1 cellular context compared by ENCODE assay signal in the genomic region with DNA sequence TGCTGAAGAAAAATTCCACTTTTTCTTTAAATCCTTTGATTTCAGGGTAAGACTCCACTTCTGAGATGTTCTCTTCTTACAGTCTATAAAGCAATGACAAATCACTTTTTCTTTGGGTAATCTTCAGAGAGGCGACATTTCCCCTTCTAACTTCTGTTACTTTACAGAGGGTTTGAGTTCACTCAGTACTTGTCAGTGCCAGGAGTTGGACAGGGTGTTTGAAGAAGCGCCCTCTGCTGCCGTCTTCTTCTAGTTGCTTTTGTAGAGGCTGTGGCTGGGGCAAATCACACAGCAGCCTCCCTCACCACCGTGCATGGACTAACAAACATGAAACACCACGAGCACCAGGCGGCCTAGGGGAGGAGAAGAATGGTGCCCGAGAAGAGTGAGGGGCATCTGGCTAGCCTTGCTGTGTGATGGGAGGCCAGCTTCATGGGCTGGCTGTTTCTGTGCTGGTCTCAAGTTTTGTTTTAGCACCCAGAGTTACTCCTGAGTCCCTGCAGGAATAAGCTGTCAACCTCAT.
A peak's percentile ranks its signal among the peaks of the same experiment; 100 is the strongest.
TF ChIP-seq lines count a peak whose summit lies in the region.

A gene with protein sequence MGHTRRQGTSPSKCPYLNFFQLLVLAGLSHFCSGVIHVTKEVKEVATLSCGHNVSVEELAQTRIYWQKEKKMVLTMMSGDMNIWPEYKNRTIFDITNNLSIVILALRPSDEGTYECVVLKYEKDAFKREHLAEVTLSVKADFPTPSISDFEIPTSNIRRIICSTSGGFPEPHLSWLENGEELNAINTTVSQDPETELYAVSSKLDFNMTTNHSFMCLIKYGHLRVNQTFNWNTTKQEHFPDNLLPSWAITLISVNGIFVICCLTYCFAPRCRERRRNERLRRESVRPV (minus strand): TSS at position 174 of the 523 bp plus-strand sequence. CDS start 1,886 bp downstream, outside the sequence.

TF ChIP-seq in GM12878, 131 proteins besides CTCF, POLR2A, EP300 and RAD21 (continued from another document):
- TF ChIP-seq, protein P1, sequence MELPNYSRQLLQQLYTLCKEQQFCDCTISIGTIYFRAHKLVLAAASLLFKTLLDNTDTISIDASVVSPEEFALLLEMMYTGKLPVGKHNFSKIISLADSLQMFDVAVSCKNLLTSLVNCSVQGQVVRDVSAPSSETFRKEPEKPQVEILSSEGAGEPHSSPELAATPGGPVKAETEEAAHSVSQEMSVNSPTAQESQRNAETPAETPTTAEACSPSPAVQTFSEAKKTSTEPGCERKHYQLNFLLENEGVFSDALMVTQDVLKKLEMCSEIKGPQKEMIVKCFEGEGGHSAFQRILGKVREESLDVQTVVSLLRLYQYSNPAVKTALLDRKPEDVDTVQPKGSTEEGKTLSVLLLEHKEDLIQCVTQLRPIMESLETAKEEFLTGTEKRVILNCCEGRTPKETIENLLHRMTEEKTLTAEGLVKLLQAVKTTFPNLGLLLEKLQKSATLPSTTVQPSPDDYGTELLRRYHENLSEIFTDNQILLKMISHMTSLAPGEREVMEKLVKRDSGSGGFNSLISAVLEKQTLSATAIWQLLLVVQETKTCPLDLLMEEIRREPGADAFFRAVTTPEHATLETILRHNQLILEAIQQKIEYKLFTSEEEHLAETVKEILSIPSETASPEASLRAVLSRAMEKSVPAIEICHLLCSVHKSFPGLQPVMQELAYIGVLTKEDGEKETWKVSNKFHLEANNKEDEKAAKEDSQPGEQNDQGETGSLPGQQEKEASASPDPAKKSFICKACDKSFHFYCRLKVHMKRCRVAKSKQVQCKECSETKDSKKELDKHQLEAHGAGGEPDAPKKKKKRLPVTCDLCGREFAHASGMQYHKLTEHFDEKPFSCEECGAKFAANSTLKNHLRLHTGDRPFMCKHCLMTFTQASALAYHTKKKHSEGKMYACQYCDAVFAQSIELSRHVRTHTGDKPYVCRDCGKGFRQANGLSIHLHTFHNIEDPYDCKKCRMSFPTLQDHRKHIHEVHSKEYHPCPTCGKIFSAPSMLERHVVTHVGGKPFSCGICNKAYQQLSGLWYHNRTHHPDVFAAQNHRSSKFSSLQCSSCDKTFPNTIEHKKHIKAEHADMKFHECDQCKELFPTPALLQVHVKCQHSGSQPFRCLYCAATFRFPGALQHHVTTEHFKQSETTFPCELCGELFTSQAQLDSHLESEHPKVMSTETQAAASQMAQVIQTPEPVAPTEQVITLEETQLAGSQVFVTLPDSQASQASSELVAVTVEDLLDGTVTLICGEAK (IDR thresholded peaks at IDR 0.05; ENCODE audit: borderline replicate concordance), result no peak
- peak; percentile 54; the same call in 1 of the 2 replicates for TF ChIP-seq CBX5 (IDR thresholded peaks at IDR 0.05; ENCODE audit: low read depth)
- TF ChIP-seq POU2F2 (IDR thresholded peaks at IDR 0.05; ENCODE audit: borderline replicate concordance, low read depth, low read length), result peak; percentile 45; the same call in 2 of the 3 replicates
- TF ChIP-seq, protein P2, sequence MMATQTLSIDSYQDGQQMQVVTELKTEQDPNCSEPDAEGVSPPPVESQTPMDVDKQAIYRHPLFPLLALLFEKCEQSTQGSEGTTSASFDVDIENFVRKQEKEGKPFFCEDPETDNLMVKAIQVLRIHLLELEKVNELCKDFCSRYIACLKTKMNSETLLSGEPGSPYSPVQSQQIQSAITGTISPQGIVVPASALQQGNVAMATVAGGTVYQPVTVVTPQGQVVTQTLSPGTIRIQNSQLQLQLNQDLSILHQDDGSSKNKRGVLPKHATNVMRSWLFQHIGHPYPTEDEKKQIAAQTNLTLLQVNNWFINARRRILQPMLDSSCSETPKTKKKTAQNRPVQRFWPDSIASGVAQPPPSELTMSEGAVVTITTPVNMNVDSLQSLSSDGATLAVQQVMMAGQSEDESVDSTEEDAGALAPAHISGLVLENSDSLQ (IDR thresholded peaks at IDR 0.05), result 0 out of 2 replicates have a peak, but pooled peaks have one; percentile 47
- TF ChIP-seq, protein P3, sequence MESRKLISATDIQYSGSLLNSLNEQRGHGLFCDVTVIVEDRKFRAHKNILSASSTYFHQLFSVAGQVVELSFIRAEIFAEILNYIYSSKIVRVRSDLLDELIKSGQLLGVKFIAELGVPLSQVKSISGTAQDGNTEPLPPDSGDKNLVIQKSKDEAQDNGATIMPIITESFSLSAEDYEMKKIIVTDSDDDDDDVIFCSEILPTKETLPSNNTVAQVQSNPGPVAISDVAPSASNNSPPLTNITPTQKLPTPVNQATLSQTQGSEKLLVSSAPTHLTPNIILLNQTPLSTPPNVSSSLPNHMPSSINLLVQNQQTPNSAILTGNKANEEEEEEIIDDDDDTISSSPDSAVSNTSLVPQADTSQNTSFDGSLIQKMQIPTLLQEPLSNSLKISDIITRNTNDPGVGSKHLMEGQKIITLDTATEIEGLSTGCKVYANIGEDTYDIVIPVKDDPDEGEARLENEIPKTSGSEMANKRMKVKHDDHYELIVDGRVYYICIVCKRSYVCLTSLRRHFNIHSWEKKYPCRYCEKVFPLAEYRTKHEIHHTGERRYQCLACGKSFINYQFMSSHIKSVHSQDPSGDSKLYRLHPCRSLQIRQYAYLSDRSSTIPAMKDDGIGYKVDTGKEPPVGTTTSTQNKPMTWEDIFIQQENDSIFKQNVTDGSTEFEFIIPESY (IDR thresholded peaks at IDR 0.05), result no peak
- peak; percentile 71 for TF ChIP-seq YY1 (IDR thresholded peaks at IDR 0.05; ENCODE audit: low read depth, low read length)
- TF ChIP-seq, protein P4, sequence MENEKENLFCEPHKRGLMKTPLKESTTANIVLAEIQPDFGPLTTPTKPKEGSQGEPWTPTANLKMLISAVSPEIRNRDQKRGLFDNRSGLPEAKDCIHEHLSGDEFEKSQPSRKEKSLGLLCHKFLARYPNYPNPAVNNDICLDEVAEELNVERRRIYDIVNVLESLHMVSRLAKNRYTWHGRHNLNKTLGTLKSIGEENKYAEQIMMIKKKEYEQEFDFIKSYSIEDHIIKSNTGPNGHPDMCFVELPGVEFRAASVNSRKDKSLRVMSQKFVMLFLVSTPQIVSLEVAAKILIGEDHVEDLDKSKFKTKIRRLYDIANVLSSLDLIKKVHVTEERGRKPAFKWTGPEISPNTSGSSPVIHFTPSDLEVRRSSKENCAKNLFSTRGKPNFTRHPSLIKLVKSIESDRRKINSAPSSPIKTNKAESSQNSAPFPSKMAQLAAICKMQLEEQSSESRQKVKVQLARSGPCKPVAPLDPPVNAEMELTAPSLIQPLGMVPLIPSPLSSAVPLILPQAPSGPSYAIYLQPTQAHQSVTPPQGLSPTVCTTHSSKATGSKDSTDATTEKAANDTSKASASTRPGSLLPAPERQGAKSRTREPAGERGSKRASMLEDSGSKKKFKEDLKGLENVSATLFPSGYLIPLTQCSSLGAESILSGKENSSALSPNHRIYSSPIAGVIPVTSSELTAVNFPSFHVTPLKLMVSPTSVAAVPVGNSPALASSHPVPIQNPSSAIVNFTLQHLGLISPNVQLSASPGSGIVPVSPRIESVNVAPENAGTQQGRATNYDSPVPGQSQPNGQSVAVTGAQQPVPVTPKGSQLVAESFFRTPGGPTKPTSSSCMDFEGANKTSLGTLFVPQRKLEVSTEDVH (IDR thresholded peaks at IDR 0.05; ENCODE audit: low read depth, partially characterized antibody), result no peak
- TF ChIP-seq NBN (IDR thresholded peaks at IDR 0.05), result peak; percentile 59; the same call in 1 of the 2 replicates
- TF ChIP-seq RUNX3 (IDR thresholded peaks at IDR 0.05; ENCODE audit: low read length), result peak; percentile 42
- peak; percentile 71 for TF ChIP-seq PML (IDR thresholded peaks at IDR 0.05; ENCODE audit: low read length)
- TF ChIP-seq HCFC1 (IDR thresholded peaks at IDR 0.05; ENCODE audit: low read length), result 0 out of 2 replicates have a peak, but pooled peaks have one; percentile 15
